ENCODE assay signal across 17 cellular contexts in genomic region chr14:75292886-75293285, GRCh38. TPM values are rescaled to one million over a fixed set of nuclear protein-coding genes. Genes with fewer than 3 reads are reported as not detected.
DNase-seq lines count a peak whose midpoint lies in the region; ATAC-seq, FAIRE-seq and TF ChIP-seq lines count a peak whose summit lies in the region.
"Had no signal": no experiment of that assay in that cellular context is flagged by ENCODE, and none has a peak within 500 bp of the region (broad histone marks: within the 10 kb centered on the region; RNA-seq: fewer than 3 reads in every experiment).

No MANE protein-coding gene starts in this region.

- peaks cover 10% of the 10 kb centered on the region for H3K27me3 Mint-ChIP-seq in stimulated activated naive CD8-positive, alpha-beta T cell treated with anti-CD3 and anti-CD28 coated beads, Interleukin-15, Interleukin-2, amounts not matched to agents 100 ng/mL and 50 ng/mL, for 24 hours
- H3K27me3 Mint-ChIP-seq in stimulated activated naive CD8-positive, alpha-beta T cell treated with anti-CD3 and anti-CD28 coated beads, Interleukin-15, amount 100 ng/mL, for 72 hours = peaks cover 20% of the 10 kb centered on the region
- H3K27me3 Mint-ChIP-seq in nephron (ENCODE audit: low read depth) = peaks cover 8% of the 10 kb centered on the region

- no peaks in the 10 kb centered on the region for H3F3A ChIP-seq in SK-N-SH (replicated peaks; ENCODE audit: insufficient read depth)

- H3K23me2 ChIP-seq in H1 (ENCODE audit: low read depth, low read length) = peaks cover 10% of the 10 kb centered on the region; the same call in 1 of the 2 replicates

- H2BK5ac ChIP-seq in H1 (ENCODE audit: low read depth, low read length) = no peak overlapping the region; the same call in 1 of the 2 replicates

- 0 out of 2 replicates have a peak overlapping the region, but pooled peaks have one; percentile 98 for H3K27ac ChIP-seq in H1 (ENCODE audit: low read depth, low read length)
- H3K27ac ChIP-seq in SK-N-SH (ENCODE audit: low read depth in 2 of 2, low read length in 1 of 2) = no peak overlapping the region; a peak in 1 of 4 replicates
- no peak overlapping the region for H3K27ac ChIP-seq in esophagus squamous epithelium

- H3K4ac ChIP-seq in H1 (replicated peaks; ENCODE audit: insufficient read length, low read depth, low read length) = no peak overlapping the region

- no peak overlapping the region for H3K23ac ChIP-seq in H1 (ENCODE audit: insufficient read length)

- H2AK5ac ChIP-seq in H1 (ENCODE audit: low read depth, low read length) = no peak overlapping the region

- H2BK20ac ChIP-seq in H1 (ENCODE audit: low read length) = no peak overlapping the region

- H3K4me2 ChIP-seq in H1 (ENCODE audit: insufficient read depth in 1 of 2, low read depth in 2 of 2, low read length in 2 of 2) (no peak overlapping the region; a peak in 1 of 4 replicates), SK-N-SH (no peak overlapping the region)

- no peaks in the 10 kb centered on the region for H3K79me1 ChIP-seq in H1 (ENCODE audit: low read depth, low read length)

- no peak overlapping the region for H2BK15ac ChIP-seq in H1 (ENCODE audit: low read length)

- no peak for TF ChIP-seq POLR2A in H1 (IDR thresholded peaks at IDR 0.05; ENCODE audit: control extremely low read depth in 1 of 2, low read depth in 2 of 2, low read length in 2 of 2)
- TF ChIP-seq POLR2A in esophagus squamous epithelium (IDR thresholded peaks at IDR 0.05) = no peak

- H4K91ac ChIP-seq in H1 (replicated peaks; ENCODE audit: insufficient read length, low read length) = no peak overlapping the region

- H3K36me3 ChIP-seq in H1 (ENCODE audit: control insufficient read depth in 2 of 4, insufficient read depth in 4 of 4, low read length in 3 of 4) (no peaks in the 10 kb centered on the region), SK-N-SH (replicated peaks in 1 of 2; ENCODE audit: control insufficient read depth in 1 of 2, insufficient read depth in 2 of 2, low read length in 1 of 2) (no peaks in the 10 kb centered on the region), esophagus squamous epithelium (no peaks in the 10 kb centered on the region)
- H3K36me3 ChIP-seq: thyroid gland had no signal

- H3K14ac ChIP-seq in H1 (ENCODE audit: insufficient read length) = no peak overlapping the region

- H3K79me2 ChIP-seq in H1 (ENCODE audit: control insufficient read depth in 1 of 2, insufficient read depth in 2 of 2, low read length in 2 of 2) = no peaks in the 10 kb centered on the region
- no peaks in the 10 kb centered on the region for H3K79me2 ChIP-seq in SK-N-SH (ENCODE audit: insufficient read depth)

- no peaks in the 10 kb centered on the region for H3K9me2 ChIP-seq in SK-N-SH

- H3K4me1 ChIP-seq in H1 (replicated peaks in 1 of 4; ENCODE audit: control insufficient read depth in 3 of 4, insufficient read depth in 4 of 4, low read length in 3 of 4) (peaks cover 3 to 13% (median 9%) of the 10 kb centered on the region in 4 experiments), SK-N-SH (ENCODE audit: control insufficient read depth in 1 of 2, insufficient read depth in 2 of 2, low read depth in 1 of 2, low read length in 1 of 2) (peaks cover 0 to 13% of the 10 kb centered on the region in 2 experiments; a peak in 1 of 4 replicates), esophagus squamous epithelium (peaks cover 27 to 44% (median 36%) of the 10 kb centered on the region in 3 donors)

- POLR2A ChIA-PET in H1 (lab: Charles Lee; ENCODE audit: partially characterized antibody) (interaction anchor here (1.5 to 11.0 kb wide), 4 partner anchors 14 to 48 kb away, joined by 3 to 351 read pairs (median 16); partner anchors contain the start of gene FOS), SK-N-SH (lab: Yijun Ruan, JAX) (interaction anchor here (0.7 kb wide), 1 partner anchor 10 kb away, joined by 4 read pairs; no protein-coding TSS in a partner anchor)

- 86% methylated on average over 7 of the region's 7 CpGs; no CpG with 5 or more reads in 1 of the 2 experiments for WGBS in H1 (ENCODE audit: extremely low coverage in 1 of 2, insufficient coverage in 1 of 2, insufficient read length in 1 of 2, insufficient replicate concordance in 2 of 2, low coverage in 1 of 2, low lambda C conversion rate in 2 of 2, missing lambda C conversion rate in 1 of 2), 2 experiments
- WGBS in SK-N-SH (ENCODE audit: low lambda C conversion rate) = 97% methylated on average over 7 of the region's 7 CpGs
- WGBS in esophagus squamous epithelium, 2 donors = 92 to 94% methylated on average over 7 of the region's 7 CpGs

- H4K5ac ChIP-seq in H1 (ENCODE audit: insufficient read length, low read depth, low read length) = no peak overlapping the region

- no peak overlapping the region for H2BK120ac ChIP-seq in H1 (replicated peaks; ENCODE audit: low read depth, low read length)

- DNase-seq in stimulated activated naive CD8-positive, alpha-beta T cell treated with anti-CD3 and anti-CD28 coated beads, Interleukin-15, amount 100 ng/mL, for 72 hours = no peak
- DNase-seq in H1 (ENCODE audit: low read depth in 1 of 2, low spot score in 2 of 2) = no peak
- no peak for DNase-seq in SK-N-SH
- DNase-seq in dedifferentiated amniotic fluid mesenchymal stem cell (ENCODE audit: extremely low spot score) = no peak
- DNase-seq in esophagus squamous epithelium (lab: John Stamatoyannopoulos, UW) = no peak
- DNase-seq: activated CD4-positive, alpha-beta T cell treated with anti-CD3 and anti-CD28 coated beads for 4 hours; caudate nucleus; DMS79 treated with DMSO at 0.1 percent for 48 hours; KBM-7; NCI-H1436 treated with DMSO at 0.1 percent for 48 hours; NCI-H524; T-helper 1 cell; thyroid gland had no signal

- H4K20me1 ChIP-seq in H1 (replicated peaks in 1 of 2; ENCODE audit: control insufficient read depth in 1 of 2, insufficient read depth in 2 of 2, low read length in 2 of 2) = no peaks in the 10 kb centered on the region
- no peaks in the 10 kb centered on the region for H4K20me1 ChIP-seq in SK-N-SH (ENCODE audit: insufficient read depth)

- no peak overlapping the region for H3K4me3 ChIP-seq in H1 (ENCODE audit: extremely low read depth in 1 of 4, insufficient read depth in 2 of 4, low read depth in 3 of 4, low read length in 4 of 4)
- no peak overlapping the region for H3K4me3 ChIP-seq in SK-N-SH (ENCODE audit: low read depth in 2 of 2, low read length in 1 of 2)
- H3K4me3 ChIP-seq in esophagus squamous epithelium = no peak overlapping the region
- H3K4me3 ChIP-seq: thyroid gland had no signal

- no peaks in the 10 kb centered on the region for H3K36me3 Mint-ChIP-seq in stimulated activated naive CD8-positive, alpha-beta T cell treated with anti-CD3 and anti-CD28 coated beads, Interleukin-15, Interleukin-2, amounts not matched to agents 100 ng/mL and 50 ng/mL, for 24 hours (ENCODE audit: low read depth)
- no peaks in the 10 kb centered on the region for H3K36me3 Mint-ChIP-seq in nephron (ENCODE audit: low read depth)

- FAIRE-seq in H1 (lab: Jason Lieb, UNC) = no peak

- peak overlapping the region; percentile 92; the same call in 1 of the 2 replicates for H2BK12ac ChIP-seq in H1 (ENCODE audit: low read depth, low read length)

- H3K27me3 ChIP-seq in H1 (replicated peaks in 1 of 4; ENCODE audit: control insufficient read depth in 3 of 4, extremely low read depth in 1 of 4, insufficient read depth in 3 of 4, low read length in 3 of 4) = no peaks in the 10 kb centered on the region
- no peaks in the 10 kb centered on the region; the same call in 1 of the 2 replicates for H3K27me3 ChIP-seq in SK-N-SH (ENCODE audit: insufficient read depth)
- no peaks in the 10 kb centered on the region for H3K27me3 ChIP-seq in esophagus squamous epithelium
- H3K27me3 ChIP-seq: thyroid gland had no signal

- no peak for TF ChIP-seq CTCF in H1 (IDR thresholded peaks at IDR 0.05; ENCODE audit: control extremely low read depth in 1 of 3, insufficient read depth in 1 of 3, low read depth in 1 of 3, low read length in 3 of 3)
- no peak for TF ChIP-seq CTCF in nephron (IDR thresholded peaks at IDR 0.05; ENCODE audit: unreplicated experiment in 3 of 3)
- TF ChIP-seq CTCF in SK-N-SH (IDR thresholded peaks at IDR 0.05) = no peak
- TF ChIP-seq CTCF in esophagus squamous epithelium (IDR thresholded peaks at IDR 0.05) = no peak

- H3K18ac ChIP-seq in H1 (ENCODE audit: extremely low read depth, low read length) = no peak overlapping the region

- H3K27ac Mint-ChIP-seq in stimulated activated naive CD8-positive, alpha-beta T cell treated with anti-CD3 and anti-CD28 coated beads, Interleukin-15, Interleukin-2, amounts not matched to agents 100 ng/mL and 50 ng/mL, for 24 hours = peak overlapping the region; percentile 77
- peak overlapping the region in 1 of 2 donors; percentile 67 for H3K27ac Mint-ChIP-seq in stimulated activated naive CD8-positive, alpha-beta T cell treated with anti-CD3 and anti-CD28 coated beads, Interleukin-15, amount 100 ng/mL, for 72 hours
- H3K27ac Mint-ChIP-seq in nephron = peak overlapping the region; percentile 74 to 97 (median 95)

- H3K4me3 Mint-ChIP-seq in stimulated activated naive CD8-positive, alpha-beta T cell treated with anti-CD3 and anti-CD28 coated beads, Interleukin-15, Interleukin-2, amounts not matched to agents 100 ng/mL and 50 ng/mL, for 24 hours = no peak overlapping the region
- no peak overlapping the region for H3K4me3 Mint-ChIP-seq in stimulated activated naive CD8-positive, alpha-beta T cell treated with anti-CD3 and anti-CD28 coated beads, Interleukin-15, amount 100 ng/mL, for 72 hours
- H3K4me3 Mint-ChIP-seq in nephron = peak overlapping the region; percentile 81 to 85 (median 85)

- H2AFZ ChIP-seq in H1 (ENCODE audit: low read length) (no peak overlapping the region), SK-N-SH (ENCODE audit: low read depth) (no peak overlapping the region)

- no peak overlapping the region for H3K56ac ChIP-seq in H1 (replicated peaks; ENCODE audit: insufficient read length, low read depth, low read length)

- no peaks in the 10 kb centered on the region for H3K9me3 Mint-ChIP-seq in stimulated activated naive CD8-positive, alpha-beta T cell treated with anti-CD3 and anti-CD28 coated beads, Interleukin-15, Interleukin-2, amounts not matched to agents 100 ng/mL and 50 ng/mL, for 24 hours
- H3K9me3 Mint-ChIP-seq in stimulated activated naive CD8-positive, alpha-beta T cell treated with anti-CD3 and anti-CD28 coated beads, Interleukin-15, amount 100 ng/mL, for 72 hours = no peaks in the 10 kb centered on the region
- no peaks in the 10 kb centered on the region for H3K9me3 Mint-ChIP-seq in nephron

- H3K9ac ChIP-seq in H1 (replicated peaks in 1 of 4; ENCODE audit: extremely low read depth in 1 of 4, low read depth in 3 of 4, low read length in 3 of 4) (no peak overlapping the region), SK-N-SH (no peak overlapping the region)

- ATAC-seq in stimulated activated naive CD8-positive, alpha-beta T cell treated with anti-CD3 and anti-CD28 coated beads, Interleukin-15, amount 100 ng/mL, for 72 hours = no peak
- ATAC-seq in HG03095 (IDR thresholded peaks at IDR 0.05; ENCODE audit: unreplicated experiment) = no peak
- ATAC-seq: Panc1 had no signal

- peaks cover 26% of the 10 kb centered on the region for H3K4me1 Mint-ChIP-seq in stimulated activated naive CD8-positive, alpha-beta T cell treated with anti-CD3 and anti-CD28 coated beads, Interleukin-15, Interleukin-2, amounts not matched to agents 100 ng/mL and 50 ng/mL, for 24 hours (ENCODE audit: low read depth)
- H3K4me1 Mint-ChIP-seq in stimulated activated naive CD8-positive, alpha-beta T cell treated with anti-CD3 and anti-CD28 coated beads, Interleukin-15, amount 100 ng/mL, for 72 hours = peaks cover 23% of the 10 kb centered on the region
- peaks cover 21% of the 10 kb centered on the region for H3K4me1 Mint-ChIP-seq in nephron

- TF ChIP-seq RAD21 in H1 (IDR thresholded peaks at IDR 0.05 in 1 of 2, conservative IDR thresholded peaks at IDR 0.05 in 1 of 2; ENCODE audit: low read depth in 2 of 2, low read length in 2 of 2) = no peak
- TF ChIP-seq RAD21 in SK-N-SH (IDR thresholded peaks at IDR 0.05; ENCODE audit: low read length) = no peak

- H3K9me3 ChIP-seq in H1 (ENCODE audit: insufficient read depth in 2 of 2, low read depth in 1 of 2, low read length in 1 of 2) (no peaks in the 10 kb centered on the region), SK-N-SH (no peaks in the 10 kb centered on the region), esophagus squamous epithelium (no peaks in the 10 kb centered on the region)
- H3K9me3 ChIP-seq: thyroid gland had no signal

- CTCF ChIA-PET in H1 (lab: Charles Lee; ENCODE audit: partially characterized antibody) = interaction anchor here (0.8 to 6.9 kb wide), 4 partner anchors 8 to 204 kb away, joined by 3 to 83 read pairs (median 4); no protein-coding TSS in a partner anchor
- CTCF ChIA-PET in SK-N-SH (lab: Yijun Ruan, JAX) = interaction anchor here (0.8 to 1.1 kb wide), 3 partner anchors 10 to 12 kb away, joined by 3 read pairs; no protein-coding TSS in a partner anchor

- intact Hi-C loops in esophagus squamous epithelium (cut with DNase I) = loop anchor here (10.0 kb wide), 1 partner anchor 48 kb away; no protein-coding TSS in a partner anchor

- TF ChIP-seq EP300 in H1 (IDR thresholded peaks at IDR 0.05; ENCODE audit: borderline replicate concordance in 1 of 2, low read depth in 2 of 2, low read length in 2 of 2) (no peak), SK-N-SH (IDR thresholded peaks at IDR 0.05; ENCODE audit: borderline replicate concordance in 1 of 2, low read depth in 1 of 2, low read length in 1 of 2) (no peak)

- no peak overlapping the region for H4K8ac ChIP-seq in H1 (ENCODE audit: extremely low read depth, insufficient read depth, low read length)

RNA-seq across cellular contexts. Expression of gene FOS, which starts 14.3 kb away (rescaled TPM):
- 51.5 and 51.8 TPM in 2 replicates for total RNA-seq in H1 (2021; fragmentation: NEBNext Ultra II Directional; extraction: Animal tissue kit (Norgen Biotek cat#: 25700))
- 50.2 and 74.5 TPM in 2 replicates for polyA plus RNA-seq in H1 (2011; rRNA removed)
- 29.8 TPM for polyA plus RNA-seq in H1 (2011; cell fraction: cytosol; rRNA removed)
- 236 TPM for polyA plus RNA-seq in H1 (2011; cell fraction: nucleus; rRNA removed)
- 36.4 to 90.0 TPM (median 56.1 TPM) in 4 replicates for polyA plus RNA-seq in H1 (2012, experiment 1 of 2)
- 60.5 TPM for polyA plus RNA-seq in H1 (2012, experiment 2 of 2)
- polyA plus RNA-seq in H1 (2013, experiment 1 of 2) = 8.6 TPM
- 8.3 TPM for polyA plus RNA-seq in H1 (2013, experiment 2 of 2)
- polyA minus RNA-seq in H1 (2011; rRNA and poly(A)+ RNA removed) = 35.8 and 91.1 TPM in 2 replicates
- 38.5 TPM for polyA minus RNA-seq in H1 (2011; cell fraction: cytosol; rRNA and poly(A)+ RNA removed)
- 604 TPM for polyA minus RNA-seq in H1 (2011; cell fraction: nucleus; rRNA and poly(A)+ RNA removed)
- 285 and 309 TPM in 2 replicates for polyA plus RNA-seq in SK-N-SH (2012; rRNA removed)
- polyA plus RNA-seq in SK-N-SH (2012; cell fraction: cytosol; rRNA removed) = 143 and 157 TPM in 2 replicates
- polyA plus RNA-seq in SK-N-SH (2012; cell fraction: nucleus; rRNA removed) = 1,026 and 1,160 TPM in 2 replicates
- total RNA-seq in esophagus squamous epithelium = 100 to 1,000 TPM in 1 of 4 donors, 10 to 100 TPM in 3; 62.2 to 181 (median 88.6) TPM

Comparison
In these comparisons a context has a peak if more than half of its experiments do, and no peak if none do; other contexts are left out.
1. H3K4me3 Mint-ChIP-seq: peak in nephron (3 of 3); none in stimulated activated naive CD8-positive, alpha-beta T cell treated with anti-CD3 and anti-CD28 coated beads, Interleukin-15, Interleukin-2, amounts not matched to agents 100 ng/mL and 50 ng/mL, for 24 hours (single experiment) and stimulated activated naive CD8-positive, alpha-beta T cell treated with anti-CD3 and anti-CD28 coated beads, Interleukin-15, amount 100 ng/mL, for 72 hours (0 of 2).